8 cellular contexts compared by ENCODE assay signal in genomic region chr6:32983964-32984638, GRCh38. TPM values are rescaled to one million over a fixed set of nuclear protein-coding genes. Genes with fewer than 3 reads are reported as not detected.
DNase-seq lines count a peak whose midpoint lies in the region; ATAC-seq and TF ChIP-seq lines count a peak whose summit lies in the region.

No MANE protein-coding gene starts in this region.

- WGBS in esophagus muscularis mucosa = 50% methylated on average over 3 of the region's 3 CpGs

- TF ChIP-seq POLR2A in esophagus muscularis mucosa (IDR thresholded peaks at IDR 0.05; ENCODE audit: low read depth) = no peak

- no peaks in the 10 kb centered on the region for H3K9me3 Mint-ChIP-seq in activated naive CD4-positive, alpha-beta T cell treated with anti-CD3 and anti-CD28 coated beads, Interleukin-2, amount 10 ng/mL, durations not matched to agents 7 days and 5 days
- no peaks in the 10 kb centered on the region for H3K9me3 Mint-ChIP-seq in dendritic cell treated with granulocyte-macrophage colony-stimulating factor and Interleukin-4, amounts not matched to agents 40 ng/mL and 50 ng/mL, for 4 days

- H4K20me1 ChIP-seq in OCI-LY3 (ENCODE audit: insufficient read depth, low read length) = peaks cover 41% of the 10 kb centered on the region

- H3K4me3 ChIP-seq in OCI-LY3 (ENCODE audit: low read length) (no peak overlapping the region), esophagus muscularis mucosa (no peak overlapping the region)

- peaks cover 11% of the 10 kb centered on the region; the same call in 1 of the 2 replicates for H3K79me2 ChIP-seq in OCI-LY3 (ENCODE audit: low read length)

- peaks cover 24% of the 10 kb centered on the region for H3K4me1 Mint-ChIP-seq in activated naive CD4-positive, alpha-beta T cell treated with anti-CD3 and anti-CD28 coated beads, Interleukin-2, amount 10 ng/mL, durations not matched to agents 7 days and 5 days
- peaks cover 49% of the 10 kb centered on the region for H3K4me1 Mint-ChIP-seq in dendritic cell treated with granulocyte-macrophage colony-stimulating factor and Interleukin-4, amounts not matched to agents 40 ng/mL and 50 ng/mL, for 4 days (ENCODE audit: low read depth)

- TF ChIP-seq CTCF in OCI-LY3 (IDR thresholded peaks at IDR 0.05; ENCODE audit: low read depth, low read length) (no peak), esophagus muscularis mucosa (IDR thresholded peaks at IDR 0.05) (no peak)

- H3K27ac Mint-ChIP-seq in activated naive CD4-positive, alpha-beta T cell treated with anti-CD3 and anti-CD28 coated beads, Interleukin-2, amount 10 ng/mL, durations not matched to agents 7 days and 5 days = peak overlapping the region; percentile 46
- H3K27ac Mint-ChIP-seq in dendritic cell treated with granulocyte-macrophage colony-stimulating factor and Interleukin-4, amounts not matched to agents 40 ng/mL and 50 ng/mL, for 4 days = peak overlapping the region; percentile 43

- H3K27ac ChIP-seq in OCI-LY3 (ENCODE audit: low read length) (peak overlapping the region; percentile 52), esophagus muscularis mucosa (replicated peaks in 1 of 4) (peak overlapping the region in 1 of 4 donors; percentile 66)

- H3K36me3 Mint-ChIP-seq in activated naive CD4-positive, alpha-beta T cell treated with anti-CD3 and anti-CD28 coated beads, Interleukin-2, amount 10 ng/mL, durations not matched to agents 7 days and 5 days = peaks cover 28% of the 10 kb centered on the region
- H3K36me3 Mint-ChIP-seq in dendritic cell treated with granulocyte-macrophage colony-stimulating factor and Interleukin-4, amounts not matched to agents 40 ng/mL and 50 ng/mL, for 4 days (ENCODE audit: low read depth) = peaks cover 35% of the 10 kb centered on the region

- intact Hi-C loops in dendritic cell treated with granulocyte-macrophage colony-stimulating factor and Interleukin-4, amounts not matched to agents 40 ng/mL and 50 ng/mL, for 4 days (cut with micrococcal nuclease) = loop anchor here (1.0 kb wide), 2 partner anchors 51 to 99 kb away; no protein-coding TSS in a partner anchor
- intact Hi-C loops in esophagus muscularis mucosa (cut with DNase I) = loop anchor here (1.0 kb wide), 2 partner anchors 51 to 98 kb away; no protein-coding TSS in a partner anchor

- no peak for DNase-seq in activated naive CD4-positive, alpha-beta T cell treated with anti-CD3 and anti-CD28 coated beads, Interleukin-2, amount 10 ng/mL, durations not matched to agents 7 days and 5 days
- DNase-seq in activated naive CD4-positive, alpha-beta T cell treated with Interleukin-2 at 50 U/mL for 16 hours = no peak
- DNase-seq in stimulated activated naive CD8-positive, alpha-beta T cell treated with anti-CD3 and anti-CD28 coated beads, Interleukin-15, Interleukin-2, amounts not matched to agents 100 U/mL and 50 U/mL, for 24 hours = no peak
- DNase-seq in activated gamma-delta T cell treated with Interleukin-2 at 50 U/mL for 16 hours (no peak), glomerular visceral epithelial cell (ENCODE audit: extremely low spot score) (no peak), esophagus muscularis mucosa (ENCODE audit: extremely low spot score) (no peak)

- no peak overlapping the region for H3K4me3 Mint-ChIP-seq in activated naive CD4-positive, alpha-beta T cell treated with anti-CD3 and anti-CD28 coated beads, Interleukin-2, amount 10 ng/mL, durations not matched to agents 7 days and 5 days
- H3K4me3 Mint-ChIP-seq in dendritic cell treated with granulocyte-macrophage colony-stimulating factor and Interleukin-4, amounts not matched to agents 40 ng/mL and 50 ng/mL, for 4 days = no peak overlapping the region

- H3K9me3 ChIP-seq in OCI-LY3 (ENCODE audit: insufficient read depth, low read length) = no peaks in the 10 kb centered on the region
- H3K9me3 ChIP-seq in esophagus muscularis mucosa = no peaks in the 10 kb centered on the region

- TF ChIP-seq EP300 in esophagus muscularis mucosa (IDR thresholded peaks at IDR 0.05) = no peak

- H2AFZ ChIP-seq in OCI-LY3 (ENCODE audit: low read depth, low read length) = no peak overlapping the region

- H3K4me1 ChIP-seq in OCI-LY3 (ENCODE audit: low read length) (no peaks in the 10 kb centered on the region), esophagus muscularis mucosa (peaks cover 14 to 49% (median 30%) of the 10 kb centered on the region in 4 donors)

- H3K36me3 ChIP-seq in OCI-LY3 (replicated peaks; ENCODE audit: low read depth, low read length) (peaks cover 38% of the 10 kb centered on the region), esophagus muscularis mucosa (peaks cover 22 to 33% (median 30%) of the 10 kb centered on the region in 4 donors)

- CTCF ChIA-PET in activated naive CD4-positive, alpha-beta T cell treated with anti-CD3 and anti-CD28 coated beads, Interleukin-2, amount 10 ng/mL, durations not matched to agents 7 days and 5 days (lab: Charles Lee) = interaction anchor here (0.6 to 8.2 kb wide), 42 partner anchors 9 to 264 kb away, joined by 3 to 140 read pairs (median 5); partner anchors contain the start of genes HLA-DMA, HLA-DMB and TAP2

- peak; percentile 6 for ATAC-seq in stimulated activated naive CD8-positive, alpha-beta T cell treated with anti-CD3 and anti-CD28 coated beads, Interleukin-15, Interleukin-2, amounts not matched to agents 100 U/mL and 50 U/mL, for 24 hours

- H3K27me3 Mint-ChIP-seq in activated naive CD4-positive, alpha-beta T cell treated with anti-CD3 and anti-CD28 coated beads, Interleukin-2, amount 10 ng/mL, durations not matched to agents 7 days and 5 days = peaks cover 24% of the 10 kb centered on the region
- H3K27me3 Mint-ChIP-seq in dendritic cell treated with granulocyte-macrophage colony-stimulating factor and Interleukin-4, amounts not matched to agents 40 ng/mL and 50 ng/mL, for 4 days = no peaks in the 10 kb centered on the region

- H3K9ac ChIP-seq in OCI-LY3 (ENCODE audit: low read length) = no peak overlapping the region

- no peaks in the 10 kb centered on the region for H3K27me3 ChIP-seq in OCI-LY3 (ENCODE audit: low read depth, low read length)
- no peaks in the 10 kb centered on the region for H3K27me3 ChIP-seq in esophagus muscularis mucosa

- no peak overlapping the region for H3K4me2 ChIP-seq in OCI-LY3 (ENCODE audit: low read length)

RNA-seq across cellular contexts. Expression of gene BRD2, which starts 15.7 kb away (rescaled TPM):
- total RNA-seq in esophagus muscularis mucosa = 100 to 1,000 TPM; 107 to 148 (median 118) TPM

RNA-seq across cellular contexts. Expression of gene HLA-DOA, which starts 25.3 kb away (rescaled TPM):
- total RNA-seq in esophagus muscularis mucosa = 10 to 100 TPM in 2 of 4 donors, 1 to 10 TPM in 2; 3.8 to 11.5 (median 8.3) TPM

RNA-seq across cellular contexts. Expression of gene HLA-DMA, which starts 31.2 kb away (rescaled TPM):
- total RNA-seq in esophagus muscularis mucosa = 10 to 100 TPM; 17.2 to 26.0 (median 21.6) TPM

RNA-seq across cellular contexts. Expression of gene HLA-DMB, which starts 43.3 kb away (rescaled TPM):
- 10 to 100 TPM in 2 of 4 donors, 1 to 10 TPM in 2; 8.0 to 17.2 (median 11.0) TPM for total RNA-seq in esophagus muscularis mucosa
